In genomic region chr2:216114476-216115223, GRCh38 we compare ENCODE assay signal across 8 cellular contexts. TPM values are rescaled to one million over a fixed set of nuclear protein-coding genes. Genes with fewer than 3 reads are reported as not detected.
DNase-seq lines count a peak whose midpoint lies in the region; ATAC-seq and TF ChIP-seq lines count a peak whose summit lies in the region.

No MANE protein-coding gene starts in this region.

- intact Hi-C loops in left cardiac atrium (cut with DNase I) (no loop called here), posterior vena cava (cut with DNase I) (no loop called here), upper lobe of right lung (cut with DNase I) (no loop called here)

- POLR2A ChIA-PET in T-cell (lab: Charles Lee) = interaction anchor here in 1 of 2 donors (0.6 to 1.2 kb wide), 4 partner anchors 31 to 109 kb away, joined by 3 to 4 read pairs (median 3); no protein-coding TSS in a partner anchor

- ATAC-seq in HG02759 (IDR thresholded peaks at IDR 0.05; ENCODE audit: unreplicated experiment) = peak; percentile 51
- ATAC-seq in T-cell (replicated peaks in 1 of 4) = peak; percentile 87 to 94 (median 91)
- peak; percentile 96 to 97 for ATAC-seq in left cardiac atrium
- ATAC-seq in upper lobe of right lung = peak; percentile 97

- H3K27me3 Mint-ChIP-seq in T-cell = no peaks in the 10 kb centered on the region

- peak; percentile 97 for DNase-seq in NCI-H1436 treated with DMSO at 0.1 percent for 48 hours (lab: John Stamatoyannopoulos, UW)
- DNase-seq in T-cell = peak; percentile 94 to 98 (median 96)
- peak; percentile 97 for DNase-seq in amniotic stem cell (lab: John Stamatoyannopoulos, UW)
- DNase-seq in left cardiac atrium = peak; percentile 98
- peak; percentile 99 for DNase-seq in posterior vena cava (ENCODE audit: low spot score)
- peak; percentile 96 for DNase-seq in upper lobe of right lung

- peaks cover 98 to 100% (median 98%) of the 10 kb centered on the region in 3 donors for H3K4me1 Mint-ChIP-seq in T-cell

- H3K27ac Mint-ChIP-seq in T-cell = peak overlapping the region; percentile 94 to 99

- H3K9me3 Mint-ChIP-seq in T-cell = no peaks in the 10 kb centered on the region

- H3K27me3 ChIP-seq in upper lobe of right lung = no peaks in the 10 kb centered on the region

- TF ChIP-seq CTCF in GM12873 (IDR thresholded peaks at IDR 0.05; ENCODE audit: insufficient read depth, low read depth, low read length, missing control alignments) = peak; percentile 84
- TF ChIP-seq CTCF in upper lobe of right lung (IDR thresholded peaks at IDR 0.05) = peak; percentile 87

- no peaks in the 10 kb centered on the region for H3K9me3 ChIP-seq in upper lobe of right lung

- peak overlapping the region; percentile 88 to 95 (median 93) for H3K4me3 Mint-ChIP-seq in T-cell

- H3K4me1 ChIP-seq in upper lobe of right lung = peaks cover 46% of the 10 kb centered on the region

- peak overlapping the region; percentile 63 for H3K4me3 ChIP-seq in upper lobe of right lung

- CTCF ChIA-PET in T-cell (lab: Charles Lee) = interaction anchor here (0.6 to 3.6 kb wide), 22 partner anchors 9 to 384 kb away, joined by 3 to 17 read pairs (median 4); partner anchors contain the start of gene RPL37A (in 1 of the 2)

- peak overlapping the region; percentile 84 for H3K27ac ChIP-seq in upper lobe of right lung

- peaks cover 76% of the 10 kb centered on the region for H3K36me3 ChIP-seq in upper lobe of right lung

- H3K36me3 Mint-ChIP-seq in T-cell = peaks cover 71% of the 10 kb centered on the region

RNA-seq across cellular contexts. Expression of gene XRCC5, which starts 5.5 kb away (rescaled TPM):
- 100 to 1,000 TPM; 187 to 219 (median 202) TPM for total RNA-seq in T-cell
- total RNA-seq in left cardiac atrium = 100 to 1,000 TPM; 114 to 148 TPM
- total RNA-seq in posterior vena cava = 100 to 1,000 TPM; 189 to 213 TPM
- total RNA-seq in upper lobe of right lung = 178 TPM

RNA-seq across cellular contexts. Expression of gene TMEM169, which starts 32.9 kb away (rescaled TPM):
- total RNA-seq in T-cell (1 to 10 TPM; 1.8 to 4.3 (median 3.1) TPM), left cardiac atrium (under 1 TPM; 0.13 to 0.27 TPM), posterior vena cava (under 1 TPM; 0.38 to 0.51 TPM), upper lobe of right lung (1.4 TPM)

RNA-seq across cellular contexts. Expression of gene PECR, which starts 33.0 kb away (rescaled TPM):
- 10 to 100 TPM; 17.4 to 26.2 (median 20.6) TPM for total RNA-seq in T-cell
- total RNA-seq in left cardiac atrium = 10 to 100 TPM in 1 of 2 donors, 1 to 10 TPM in 1; 5.9 to 14.6 TPM
- total RNA-seq in posterior vena cava = 1 to 10 TPM; 3.4 to 4.5 TPM
- 18.9 TPM for total RNA-seq in upper lobe of right lung

Comparison
In these comparisons a context has a peak if more than half of its experiments do, and no peak if none do; other contexts are left out.
1. Peak in every context shown above with its lines: DNase-seq, ATAC-seq, H3K4me3 ChIP-seq and H3K27ac ChIP-seq.